Comparison of ENCODE assay signal across 8 cellular contexts in the genomic region with DNA sequence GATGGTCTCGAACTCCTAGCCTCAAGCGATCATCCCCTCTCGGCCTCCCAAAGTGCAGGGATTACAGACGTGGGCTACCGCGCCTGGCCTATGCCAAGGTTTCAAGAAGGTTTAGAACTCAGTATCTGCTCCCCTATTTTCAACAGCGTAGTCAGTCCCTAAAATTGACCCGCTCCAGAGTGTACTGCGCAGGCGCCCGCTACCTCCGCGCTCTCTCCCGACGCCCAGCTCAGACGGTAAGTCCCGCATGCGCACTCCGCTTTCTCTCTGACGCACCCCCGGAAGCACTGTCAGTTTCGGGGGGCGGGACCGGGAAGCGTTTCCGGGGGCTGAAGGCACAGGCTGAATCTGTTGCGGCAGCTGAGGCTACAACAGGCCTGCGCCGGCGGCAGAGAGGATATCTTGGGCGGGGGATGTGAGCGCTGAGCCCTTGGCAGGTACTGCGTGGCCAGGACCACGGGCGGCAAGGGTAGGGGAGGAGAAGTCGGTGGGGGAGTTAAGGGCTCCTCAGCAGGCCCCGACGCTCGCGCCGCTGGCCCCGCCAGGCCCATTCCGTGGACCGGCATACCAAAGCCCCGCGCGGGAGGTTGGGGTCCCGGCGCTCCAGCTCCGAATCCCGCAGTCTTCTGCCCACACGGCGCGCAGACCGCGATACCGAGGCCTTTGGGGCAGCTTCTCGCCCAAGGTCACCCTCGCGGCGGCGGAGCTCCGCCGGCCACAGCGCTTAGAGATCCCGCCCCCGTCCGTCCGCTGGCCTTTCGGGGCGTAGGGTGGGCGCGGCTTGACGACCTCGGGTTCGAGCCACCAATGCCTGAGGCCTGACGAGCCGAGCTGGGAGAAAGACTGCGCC. TPM values are rescaled to one million over a fixed set of nuclear protein-coding genes. Genes with fewer than 3 reads are reported as not detected.
DNase-seq lines count a peak whose midpoint lies in the region; ATAC-seq and TF ChIP-seq lines count a peak whose summit lies in the region.

A gene with protein sequence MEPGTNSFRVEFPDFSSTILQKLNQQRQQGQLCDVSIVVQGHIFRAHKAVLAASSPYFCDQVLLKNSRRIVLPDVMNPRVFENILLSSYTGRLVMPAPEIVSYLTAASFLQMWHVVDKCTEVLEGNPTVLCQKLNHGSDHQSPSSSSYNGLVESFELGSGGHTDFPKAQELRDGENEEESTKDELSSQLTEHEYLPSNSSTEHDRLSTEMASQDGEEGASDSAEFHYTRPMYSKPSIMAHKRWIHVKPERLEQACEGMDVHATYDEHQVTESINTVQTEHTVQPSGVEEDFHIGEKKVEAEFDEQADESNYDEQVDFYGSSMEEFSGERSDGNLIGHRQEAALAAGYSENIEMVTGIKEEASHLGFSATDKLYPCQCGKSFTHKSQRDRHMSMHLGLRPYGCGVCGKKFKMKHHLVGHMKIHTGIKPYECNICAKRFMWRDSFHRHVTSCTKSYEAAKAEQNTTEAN (plus strand): TSS at position 345 of the 850 bp plus-strand sequence. CDS start 27,470 bp downstream, outside the sequence.

- H3K9me2 ChIP-seq in Loucy (replicated peaks; ENCODE audit: low read depth, low read length) = no peaks in the 10 kb centered on the region

- H3K36me3 Mint-ChIP-seq in activated T-helper 17 cell treated with anti-CD3 and anti-CD28 coated beads, Interleukin-2, amount 50 U/mL, for 72 hours (ENCODE audit: low read depth) = peaks cover 38% of the 10 kb centered on the region
- H3K36me3 Mint-ChIP-seq in naive thymus-derived CD4-positive, alpha-beta T cell = peaks cover 0 to 9% (median 4%) of the 10 kb centered on the region in 5 donors
- H3K36me3 Mint-ChIP-seq in stimulated activated memory B cell treated with anti-CD40 and anti-IgM and Interleukin-4, amounts not matched to agents 10 μg/mL and 1 μg/mL and 100 μg/mL, for 72 hours = no peaks in the 10 kb centered on the region

- peak within 1 kb of the TSS; percentile 90 for H3K4me3 Mint-ChIP-seq in activated T-helper 17 cell treated with anti-CD3 and anti-CD28 coated beads, Interleukin-2, amount 50 U/mL, for 72 hours
- peak within 1 kb of the TSS; percentile 81 to 99 (median 97) for H3K4me3 Mint-ChIP-seq in naive thymus-derived CD4-positive, alpha-beta T cell
- peak within 1 kb of the TSS; percentile 83 for H3K4me3 Mint-ChIP-seq in stimulated activated memory B cell treated with anti-CD40 and anti-IgM and Interleukin-4, amounts not matched to agents 10 μg/mL and 1 μg/mL and 100 μg/mL, for 72 hours

- peak; percentile 85 for ATAC-seq in RWPE2 (ENCODE audit: low read depth)
- peak; percentile 82 for ATAC-seq in activated T-helper 17 cell treated with anti-CD3 and anti-CD28 coated beads, Interleukin-2, amount 50 U/mL, for 72 hours (replicated peaks)
- peak; percentile 90 for ATAC-seq in naive thymus-derived CD4-positive, alpha-beta T cell
- ATAC-seq in stimulated activated memory B cell treated with anti-CD40 and anti-IgM and Interleukin-4, amounts not matched to agents 10 μg/mL and 1 μg/mL and 100 μg/mL, for 72 hours = peak; percentile 93

- CTCF ChIA-PET in naive thymus-derived CD4-positive, alpha-beta T cell (lab: Charles Lee) = interaction anchor here (1.6 to 2.1 kb wide), 2 partner anchors 15 to 99 kb away, joined by 4 to 6 read pairs; no protein-coding TSS in a partner anchor

- POLR2A ChIA-PET in naive thymus-derived CD4-positive, alpha-beta T cell (lab: Charles Lee) = interaction anchor here (1.0 to 4.7 kb wide), 5 partner anchors 14 to 98 kb away, joined by 3 to 28 read pairs (median 4); no protein-coding TSS in a partner anchor

- peaks cover 3% of the 10 kb centered on the region for H3K9me3 Mint-ChIP-seq in activated T-helper 17 cell treated with anti-CD3 and anti-CD28 coated beads, Interleukin-2, amount 50 U/mL, for 72 hours
- peaks cover 0 to 7% (median 2%) of the 10 kb centered on the region in 11 donors for H3K9me3 Mint-ChIP-seq in naive thymus-derived CD4-positive, alpha-beta T cell
- H3K9me3 Mint-ChIP-seq in stimulated activated memory B cell treated with anti-CD40 and anti-IgM and Interleukin-4, amounts not matched to agents 10 μg/mL and 1 μg/mL and 100 μg/mL, for 72 hours = peaks cover 4% of the 10 kb centered on the region

- H3K4me1 ChIP-seq in Loucy (ENCODE audit: insufficient read depth, low read length, poor library complexity, severe bottlenecking) (peaks cover 34% of the 10 kb centered on the region), RWPE2 (ENCODE audit: insufficient read depth, poor library complexity, severe bottlenecking) (peaks cover 28% of the 10 kb centered on the region), fibroblast of lung (ENCODE audit: control insufficient read depth, extremely low read depth, insufficient read depth, low read length) (peaks cover 2% of the 10 kb centered on the region)
- peaks cover 10 to 17% of the 10 kb centered on the region in 2 donors for H3K4me1 ChIP-seq in naive thymus-derived CD4-positive, alpha-beta T cell (ENCODE audit: control insufficient read depth in 2 of 2, insufficient read depth in 2 of 2, low read length in 2 of 2)

- no peaks in the 10 kb centered on the region for H3K9me3 ChIP-seq in Loucy (ENCODE audit: insufficient read depth, low read depth, low read length)
- H3K9me3 ChIP-seq in RWPE2 (ENCODE audit: severe bottlenecking) = no peaks in the 10 kb centered on the region
- no peaks in the 10 kb centered on the region for H3K9me3 ChIP-seq in fibroblast of lung (ENCODE audit: control insufficient read depth, insufficient read depth, low read depth, low read length)
- H3K9me3 ChIP-seq in naive thymus-derived CD4-positive, alpha-beta T cell (ENCODE audit: control insufficient read depth in 2 of 3, low read length in 3 of 3) = no peaks in the 10 kb centered on the region

- H4K20me1 ChIP-seq in Loucy (ENCODE audit: insufficient read depth, low read length, poor library complexity, severe bottlenecking) (peaks cover 40% of the 10 kb centered on the region), fibroblast of lung (ENCODE audit: control insufficient read depth, extremely low read depth, insufficient read depth, low read length) (peaks cover 4% of the 10 kb centered on the region)

- no peaks in the 10 kb centered on the region for H3K27me3 Mint-ChIP-seq in activated T-helper 17 cell treated with anti-CD3 and anti-CD28 coated beads, Interleukin-2, amount 50 U/mL, for 72 hours
- H3K27me3 Mint-ChIP-seq in naive thymus-derived CD4-positive, alpha-beta T cell = peaks cover 0 to 3% (median 0%) of the 10 kb centered on the region in 5 donors
- no peaks in the 10 kb centered on the region for H3K27me3 Mint-ChIP-seq in stimulated activated memory B cell treated with anti-CD40 and anti-IgM and Interleukin-4, amounts not matched to agents 10 μg/mL and 1 μg/mL and 100 μg/mL, for 72 hours

- intact Hi-C loops in naive thymus-derived CD4-positive, alpha-beta T cell (cut with micrococcal nuclease) = loop anchor here (1.0 to 10.0 kb wide), 6 partner anchors 55 to 1940 kb away; a partner anchor contains a TSS

- H2AFZ ChIP-seq in Loucy (ENCODE audit: low read length) = peak within 1 kb of the TSS; percentile 91
- peak within 1 kb of the TSS; percentile 93 for H2AFZ ChIP-seq in fibroblast of lung (ENCODE audit: low read length)

- H3K36me3 ChIP-seq in Loucy (ENCODE audit: insufficient read depth, low read length) = no peaks in the 10 kb centered on the region
- H3K36me3 ChIP-seq in RWPE2 (ENCODE audit: low read depth) = peaks cover 27% of the 10 kb centered on the region
- no peaks in the 10 kb centered on the region for H3K36me3 ChIP-seq in fibroblast of lung (ENCODE audit: control insufficient read depth, insufficient read depth, low read length)
- H3K36me3 ChIP-seq in naive thymus-derived CD4-positive, alpha-beta T cell (ENCODE audit: control insufficient read depth in 2 of 3, insufficient read depth in 3 of 3, low read length in 3 of 3) = peaks cover 0 to 5% (median 0%) of the 10 kb centered on the region in 3 experiments

- DNase-seq in Daoy (ENCODE audit: low read depth) = peak; percentile 99
- DNase-seq in GOT3 (lab: John Stamatoyannopoulos, UW) = peak; percentile 54
- DNase-seq in RWPE2 (ENCODE audit: low spot score) = peak; percentile 97
- DNase-seq in fibroblast of lung (ENCODE audit: low read depth in 2 of 2) = peak; percentile 90 to 95
- peak; percentile 95 to 98 (median 98) for DNase-seq in naive thymus-derived CD4-positive, alpha-beta T cell

- H3K79me2 ChIP-seq in Loucy (ENCODE audit: insufficient read depth, low read length) (peaks cover 43% of the 10 kb centered on the region), fibroblast of lung (ENCODE audit: control insufficient read depth, insufficient read depth, low read length) (peaks cover 39% of the 10 kb centered on the region)

- H3K4me2 ChIP-seq in Loucy (ENCODE audit: low read depth, low read length, poor library complexity, severe bottlenecking) (peak within 1 kb of the TSS; percentile 87), fibroblast of lung (ENCODE audit: extremely low read depth, insufficient read depth, low read length) (peak within 1 kb of the TSS; percentile 97)

- no peak for TF ChIP-seq CTCF in Loucy (conservative IDR thresholded peaks at IDR 0.05; ENCODE audit: low read length)
- no peak for TF ChIP-seq CTCF in RWPE2 (IDR thresholded peaks at IDR 0.05; ENCODE audit: poor library complexity, severe bottlenecking)
- TF ChIP-seq CTCF in fibroblast of lung (conservative IDR thresholded peaks at IDR 0.05 in 1 of 2, IDR thresholded peaks at IDR 0.05 in 1 of 2; ENCODE audit: low read depth in 1 of 2, low read length in 2 of 2) = no peak

- H3K4me3 ChIP-seq in Loucy (ENCODE audit: low read length, poor library complexity, severe bottlenecking) (peak within 1 kb of the TSS; percentile 87), RWPE2 (ENCODE audit: severe bottlenecking) (peak within 1 kb of the TSS; percentile 84), fibroblast of lung (replicated peaks in 1 of 4; ENCODE audit: control extremely low read depth in 1 of 4, insufficient read depth in 1 of 4, low read depth in 3 of 4, low read length in 4 of 4) (peak within 1 kb of the TSS; percentile 71 to 98 (median 86))
- H3K4me3 ChIP-seq in naive thymus-derived CD4-positive, alpha-beta T cell (ENCODE audit: low read length) = peak within 1 kb of the TSS; percentile 72

- H3K9ac ChIP-seq in Loucy (ENCODE audit: low read depth, low read length, poor library complexity, severe bottlenecking) (peak within 1 kb of the TSS; percentile 81), fibroblast of lung (ENCODE audit: insufficient read depth, low read length) (peak within 1 kb of the TSS; percentile 95)

- peaks cover 29% of the 10 kb centered on the region for H3K4me1 Mint-ChIP-seq in activated T-helper 17 cell treated with anti-CD3 and anti-CD28 coated beads, Interleukin-2, amount 50 U/mL, for 72 hours
- H3K4me1 Mint-ChIP-seq in naive thymus-derived CD4-positive, alpha-beta T cell = peaks cover 32 to 50% (median 41%) of the 10 kb centered on the region in 7 donors
- H3K4me1 Mint-ChIP-seq in stimulated activated memory B cell treated with anti-CD40 and anti-IgM and Interleukin-4, amounts not matched to agents 10 μg/mL and 1 μg/mL and 100 μg/mL, for 72 hours = peaks cover 29% of the 10 kb centered on the region

- H3K27me3 ChIP-seq in Loucy (ENCODE audit: insufficient read depth, low read length, poor library complexity, severe bottlenecking) = peaks cover 20% of the 10 kb centered on the region
- no peaks in the 10 kb centered on the region for H3K27me3 ChIP-seq in RWPE2 (ENCODE audit: insufficient read depth, poor library complexity, severe bottlenecking)
- H3K27me3 ChIP-seq in fibroblast of lung (ENCODE audit: control insufficient read depth, insufficient read depth, low read length) = no peaks in the 10 kb centered on the region
- H3K27me3 ChIP-seq in naive thymus-derived CD4-positive, alpha-beta T cell (ENCODE audit: control insufficient read depth in 2 of 2, insufficient read depth in 2 of 2, low read length in 2 of 2) = no peaks in the 10 kb centered on the region

- H3F3A ChIP-seq in Loucy (ENCODE audit: low read depth) = no peaks in the 10 kb centered on the region

- H3K27ac Mint-ChIP-seq in activated T-helper 17 cell treated with anti-CD3 and anti-CD28 coated beads, Interleukin-2, amount 50 U/mL, for 72 hours = peak within 1 kb of the TSS; percentile 97
- peak within 1 kb of the TSS; percentile 91 to 99 (median 95) for H3K27ac Mint-ChIP-seq in naive thymus-derived CD4-positive, alpha-beta T cell
- H3K27ac Mint-ChIP-seq in stimulated activated memory B cell treated with anti-CD40 and anti-IgM and Interleukin-4, amounts not matched to agents 10 μg/mL and 1 μg/mL and 100 μg/mL, for 72 hours = peak within 1 kb of the TSS; percentile 90

- H3K27ac ChIP-seq in RWPE2 (ENCODE audit: poor library complexity, severe bottlenecking) (peak within 1 kb of the TSS; percentile 40), fibroblast of lung (ENCODE audit: insufficient read depth, low read length) (peak within 1 kb of the TSS; percentile 87)
- H3K27ac ChIP-seq in naive thymus-derived CD4-positive, alpha-beta T cell (ENCODE audit: low read depth, low read length) = peak within 1 kb of the TSS; percentile 83

RNA-seq across cellular contexts. Expression of the gene that starts here (rescaled TPM):
- total RNA-seq in Daoy (2014; rRNA removed; shearing (Covaris generic)) = 8.0 and 8.7 TPM in 2 replicates
- 10 to 100 TPM; 27.4 to 31.3 TPM for total RNA-seq in activated T-helper 17 cell treated with anti-CD3 and anti-CD28 coated beads, Interleukin-2, amount 50 U/mL, for 72 hours
- total RNA-seq in fibroblast of lung = 11.0 and 12.6 TPM in 2 replicates
- 6.8 and 7.1 TPM in 2 replicates for polyA plus RNA-seq in fibroblast of lung
- polyA plus RNA-seq in fibroblast of lung (2012) = 4.8 and 5.2 TPM in 2 replicates
- polyA minus RNA-seq in fibroblast of lung (ENCODE audit: low replicate concordance) = 5.5 and 14.0 TPM in 2 replicates
- total RNA-seq in naive thymus-derived CD4-positive, alpha-beta T cell = 10 to 100 TPM; 17.8 to 31.4 (median 28.2) TPM
- polyA plus RNA-seq in naive thymus-derived CD4-positive, alpha-beta T cell = 1 to 10 TPM; 6.9 to 7.9 TPM

Comparison
In these comparisons a context has a peak if more than half of its experiments do, and no peak if none do; other contexts are left out.
1. Peak in every context shown above with its lines: DNase-seq, ATAC-seq, H3K4me3 ChIP-seq and H3K27ac ChIP-seq.